ENCODE assay signal across 8 cellular contexts in genomic region chr10:46030091-46030937, GRCh38. TPM values are rescaled to one million over a fixed set of nuclear protein-coding genes. Genes with fewer than 3 reads are reported as not detected.
DNase-seq lines count a peak whose midpoint lies in the region; ATAC-seq and TF ChIP-seq lines count a peak whose summit lies in the region.

Gene NCOA4, minus strand, starts transcription at chr10:46030623. Its CDS starts 13,943 bp downstream, at chr10:46016680.

- ATAC-seq in HG03432 (IDR thresholded peaks at IDR 0.05; ENCODE audit: unreplicated experiment), result peak; percentile 98

- peaks cover 51% of the 10 kb centered on the region for H3K4me1 Mint-ChIP-seq in chondrocyte (ENCODE audit: low read depth)

- peak within 1 kb of the TSS; percentile 90 for H3K4me3 Mint-ChIP-seq in chondrocyte (ENCODE audit: unreplicated experiment)

- H3K9me3 Mint-ChIP-seq in chondrocyte (ENCODE audit: low read depth), result peaks cover 3% of the 10 kb centered on the region

- TF ChIP-seq POLR2A in GM19099 (IDR thresholded peaks at IDR 0.05; ENCODE audit: extremely low read depth, insufficient read length, low read depth), result peak; percentile 94

- DNase-seq in Ammon's horn (ENCODE audit: low spot score) (peak; percentile 99), NCI-H460 (ENCODE audit: extremely low read depth, low read depth) (peak; percentile 98), chondrocyte (ENCODE audit: low spot score) (peak; percentile 99), kidney tubule cell (ENCODE audit: low spot score) (peak; percentile 98)
- DNase-seq in activated CD4-positive, alpha-beta T cell treated with anti-CD3 and anti-CD28 coated beads for 24 hours (ENCODE audit: low read depth in 2 of 2), result peak; percentile 92 to 93
- peak; percentile 90 to 95 (median 92) for DNase-seq in stimulated activated CD4-positive, alpha-beta T cell treated with anti-CD3 and anti-CD28 coated beads, Interleukin-1b, Interleukin-23, amount 100 ng/mL, for 24 hours (ENCODE audit: low read depth in 4 of 4, low spot score in 1 of 4)

- H3K27ac Mint-ChIP-seq in chondrocyte (ENCODE audit: unreplicated experiment), result peak within 1 kb of the TSS; percentile 97

- peak; percentile 77 for TF ChIP-seq CTCF in chondrocyte (IDR thresholded peaks at IDR 0.05)

- H3K27me3 Mint-ChIP-seq in chondrocyte (ENCODE audit: low read depth), result no peaks in the 10 kb centered on the region

- H3K36me3 Mint-ChIP-seq in chondrocyte (ENCODE audit: low read depth), result peaks cover 2% of the 10 kb centered on the region

RNA-seq across cellular contexts. Expression of gene NCOA4, which starts in this region (rescaled TPM):
- total RNA-seq in NCI-H460 (2014; rRNA removed; shearing (Covaris generic)), result 101 and 107 TPM in 2 replicates
- polyA plus RNA-seq in NCI-H460 (2014; cell fraction: nucleus; rRNA removed), result 32.6 and 43.9 TPM in 2 replicates
- total RNA-seq in chondrocyte, result 89.0 to 122 TPM (median 90.2 TPM) in 3 replicates

Comparison
In these comparisons a context has a peak if more than half of its experiments do, and no peak if none do; other contexts are left out.
1. Peak in every context shown above with its lines: DNase-seq and ATAC-seq.